1 cellular context compared by ENCODE assay signal in the genomic region with DNA sequence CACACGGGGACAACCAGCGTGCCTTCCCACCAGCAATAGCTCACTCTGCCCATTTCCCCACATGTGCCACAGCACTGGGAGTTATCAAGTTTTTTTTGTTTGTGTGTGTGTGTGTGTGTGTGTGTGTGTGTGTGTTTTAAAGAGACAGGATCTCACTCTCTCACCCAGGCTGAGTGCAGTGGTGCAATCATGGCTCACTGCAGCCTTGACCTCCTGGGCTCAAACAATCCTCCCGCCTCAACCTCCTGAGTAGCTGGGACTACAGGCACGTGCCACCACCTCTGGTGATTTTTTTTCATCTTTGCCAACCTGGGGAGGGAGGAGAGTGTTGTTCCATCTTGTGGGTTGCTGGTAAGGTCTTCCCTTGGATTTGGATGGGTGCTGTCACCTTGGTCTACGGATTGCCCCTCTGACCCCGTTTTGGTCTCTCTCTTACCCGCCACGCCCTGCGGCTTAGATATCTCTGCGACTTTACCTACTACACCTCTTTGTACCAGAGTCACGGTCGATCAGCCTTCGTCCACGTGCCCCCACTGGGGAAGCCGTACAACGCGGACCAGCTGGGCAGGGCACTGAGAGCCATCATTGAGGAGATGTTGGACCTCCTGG.
TF ChIP-seq lines count a peak whose summit lies in the region.

No MANE protein-coding gene starts in this region.

TF ChIP-seq in HepG2, 621 proteins besides CTCF, POLR2A, EP300 and RAD21 (continued from another document):
- TF ChIP-seq TFE3 (CRISPR knock-in tag; IDR thresholded peaks at IDR 0.05): peak; percentile 79
- no peak for TF ChIP-seq ZNF788 (CRISPR knock-in tag; IDR thresholded peaks at IDR 0.05; ENCODE audit: borderline replicate concordance)
- TF ChIP-seq ATRX (CRISPR knock-in tag; IDR thresholded peaks at IDR 0.05; ENCODE audit: borderline replicate concordance): no peak
- TF ChIP-seq ARNTL (CRISPR knock-in tag; IDR thresholded peaks at IDR 0.05): peak; percentile 89
- TF ChIP-seq HDAC2 (CRISPR knock-in tag; IDR thresholded peaks at IDR 0.05): peak; percentile 69; the same call in 1 of the 2 replicates
- TF ChIP-seq ATF2 (CRISPR knock-in tag; IDR thresholded peaks at IDR 0.05): no peak; the same call in 1 of the 2 replicates
- no peak for TF ChIP-seq SP4 (CRISPR knock-in tag; IDR thresholded peaks at IDR 0.05)
- TF ChIP-seq ZNF777 (CRISPR knock-in tag; IDR thresholded peaks at IDR 0.05): no peak
- TF ChIP-seq CEBPG (CRISPR knock-in tag; IDR thresholded peaks at IDR 0.05): peak; percentile 59; the same call in 1 of the 2 replicates
- no peak for TF ChIP-seq ZSCAN29 (CRISPR knock-in tag; conservative IDR thresholded peaks at IDR 0.05)
- TF ChIP-seq, protein P1, sequence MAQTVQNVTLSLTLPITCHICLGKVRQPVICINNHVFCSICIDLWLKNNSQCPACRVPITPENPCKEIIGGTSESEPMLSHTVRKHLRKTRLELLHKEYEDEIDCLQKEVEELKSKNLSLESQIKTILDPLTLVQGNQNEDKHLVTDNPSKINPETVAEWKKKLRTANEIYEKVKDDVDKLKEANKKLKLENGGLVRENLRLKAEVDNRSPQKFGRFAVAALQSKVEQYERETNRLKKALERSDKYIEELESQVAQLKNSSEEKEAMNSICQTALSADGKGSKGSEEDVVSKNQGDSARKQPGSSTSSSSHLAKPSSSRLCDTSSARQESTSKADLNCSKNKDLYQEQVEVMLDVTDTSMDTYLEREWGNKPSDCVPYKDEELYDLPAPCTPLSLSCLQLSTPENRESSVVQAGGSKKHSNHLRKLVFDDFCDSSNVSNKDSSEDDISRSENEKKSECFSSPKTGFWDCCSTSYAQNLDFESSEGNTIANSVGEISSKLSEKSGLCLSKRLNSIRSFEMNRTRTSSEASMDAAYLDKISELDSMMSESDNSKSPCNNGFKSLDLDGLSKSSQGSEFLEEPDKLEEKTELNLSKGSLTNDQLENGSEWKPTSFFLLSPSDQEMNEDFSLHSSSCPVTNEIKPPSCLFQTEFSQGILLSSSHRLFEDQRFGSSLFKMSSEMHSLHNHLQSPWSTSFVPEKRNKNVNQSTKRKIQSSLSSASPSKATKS (CRISPR knock-in tag; IDR thresholded peaks at IDR 0.05): no peak
- no peak for TF ChIP-seq ZNF296 (CRISPR knock-in tag; conservative IDR thresholded peaks at IDR 0.05)
- TF ChIP-seq MBNL3 (CRISPR knock-in tag; conservative IDR thresholded peaks at IDR 0.05): no peak
- TF ChIP-seq DRAP1 (CRISPR knock-in tag; IDR thresholded peaks at IDR 0.05): no peak
- no peak for TF ChIP-seq MEF2D (CRISPR knock-in tag; IDR thresholded peaks at IDR 0.05)
- TF ChIP-seq ISX (CRISPR knock-in tag; conservative IDR thresholded peaks at IDR 0.05): no peak
- no peak for TF ChIP-seq FLYWCH1 (CRISPR knock-in tag; IDR thresholded peaks at IDR 0.05)
- TF ChIP-seq TEAD3 (CRISPR knock-in tag; optimal IDR thresholded peaks at IDR 0.05; ENCODE audit: borderline replicate concordance): peak; percentile 67
- TF ChIP-seq, protein P2, sequence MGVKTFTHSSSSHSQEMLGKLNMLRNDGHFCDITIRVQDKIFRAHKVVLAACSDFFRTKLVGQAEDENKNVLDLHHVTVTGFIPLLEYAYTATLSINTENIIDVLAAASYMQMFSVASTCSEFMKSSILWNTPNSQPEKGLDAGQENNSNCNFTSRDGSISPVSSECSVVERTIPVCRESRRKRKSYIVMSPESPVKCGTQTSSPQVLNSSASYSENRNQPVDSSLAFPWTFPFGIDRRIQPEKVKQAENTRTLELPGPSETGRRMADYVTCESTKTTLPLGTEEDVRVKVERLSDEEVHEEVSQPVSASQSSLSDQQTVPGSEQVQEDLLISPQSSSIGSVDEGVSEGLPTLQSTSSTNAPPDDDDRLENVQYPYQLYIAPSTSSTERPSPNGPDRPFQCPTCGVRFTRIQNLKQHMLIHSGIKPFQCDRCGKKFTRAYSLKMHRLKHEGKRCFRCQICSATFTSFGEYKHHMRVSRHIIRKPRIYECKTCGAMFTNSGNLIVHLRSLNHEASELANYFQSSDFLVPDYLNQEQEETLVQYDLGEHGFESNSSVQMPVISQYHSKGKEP (CRISPR knock-in tag; IDR thresholded peaks at IDR 0.05): no peak
- TF ChIP-seq ZNF225 (CRISPR knock-in tag; IDR thresholded peaks at IDR 0.05): no peak
- no peak for TF ChIP-seq PCBP2 (optimal IDR thresholded peaks at IDR 0.05; ENCODE audit: low read depth, low read length, poor library complexity, severe bottlenecking)
- no peak for TF ChIP-seq PHB2 (IDR thresholded peaks at IDR 0.05; ENCODE audit: partially characterized antibody)
- peak; percentile 53; the same call in 1 of the 2 replicates for TF ChIP-seq FOXP1 (IDR thresholded peaks at IDR 0.05)
- peak; percentile 61; the same call in 1 of the 2 replicates for TF ChIP-seq FOXP1 (CRISPR knock-in tag; IDR thresholded peaks at IDR 0.05)
- TF ChIP-seq ZNF101 (CRISPR knock-in tag; IDR thresholded peaks at IDR 0.05; ENCODE audit: borderline replicate concordance, low read depth): no peak
- TF ChIP-seq, protein P3, sequence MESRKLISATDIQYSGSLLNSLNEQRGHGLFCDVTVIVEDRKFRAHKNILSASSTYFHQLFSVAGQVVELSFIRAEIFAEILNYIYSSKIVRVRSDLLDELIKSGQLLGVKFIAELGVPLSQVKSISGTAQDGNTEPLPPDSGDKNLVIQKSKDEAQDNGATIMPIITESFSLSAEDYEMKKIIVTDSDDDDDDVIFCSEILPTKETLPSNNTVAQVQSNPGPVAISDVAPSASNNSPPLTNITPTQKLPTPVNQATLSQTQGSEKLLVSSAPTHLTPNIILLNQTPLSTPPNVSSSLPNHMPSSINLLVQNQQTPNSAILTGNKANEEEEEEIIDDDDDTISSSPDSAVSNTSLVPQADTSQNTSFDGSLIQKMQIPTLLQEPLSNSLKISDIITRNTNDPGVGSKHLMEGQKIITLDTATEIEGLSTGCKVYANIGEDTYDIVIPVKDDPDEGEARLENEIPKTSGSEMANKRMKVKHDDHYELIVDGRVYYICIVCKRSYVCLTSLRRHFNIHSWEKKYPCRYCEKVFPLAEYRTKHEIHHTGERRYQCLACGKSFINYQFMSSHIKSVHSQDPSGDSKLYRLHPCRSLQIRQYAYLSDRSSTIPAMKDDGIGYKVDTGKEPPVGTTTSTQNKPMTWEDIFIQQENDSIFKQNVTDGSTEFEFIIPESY (CRISPR knock-in tag; IDR thresholded peaks at IDR 0.05): peak; percentile 80
- TF ChIP-seq FOXJ3 (CRISPR knock-in tag; IDR thresholded peaks at IDR 0.05; ENCODE audit: borderline replicate concordance): no peak; the same call in 1 of the 2 replicates
- TF ChIP-seq SKIL (CRISPR knock-in tag; IDR thresholded peaks at IDR 0.05; ENCODE audit: borderline replicate concordance): peak; percentile 42; the same call in 1 of the 2 replicates
- TF ChIP-seq NFKB2 (CRISPR knock-in tag; IDR thresholded peaks at IDR 0.05; ENCODE audit: borderline replicate concordance): peak; percentile 31; the same call in 1 of the 2 replicates
- TF ChIP-seq RAD51 (IDR thresholded peaks at IDR 0.05; ENCODE audit: borderline replicate concordance): no peak
- TF ChIP-seq, protein P4, sequence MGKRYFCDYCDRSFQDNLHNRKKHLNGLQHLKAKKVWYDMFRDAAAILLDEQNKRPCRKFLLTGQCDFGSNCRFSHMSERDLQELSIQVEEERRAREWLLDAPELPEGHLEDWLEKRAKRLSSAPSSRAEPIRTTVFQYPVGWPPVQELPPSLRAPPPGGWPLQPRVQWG (CRISPR knock-in tag; IDR thresholded peaks at IDR 0.05; ENCODE audit: borderline replicate concordance, low read depth): no peak
- TF ChIP-seq DR1 (CRISPR knock-in tag; IDR thresholded peaks at IDR 0.05): no peak
- no peak for TF ChIP-seq ZNF407 (CRISPR knock-in tag; IDR thresholded peaks at IDR 0.05; ENCODE audit: not compliant biosample characterization)
